ENCODE assay signal across 16 cellular contexts in genomic region chr7:94376281-94376680, GRCh38. TPM values are rescaled to one million over a fixed set of nuclear protein-coding genes. Genes with fewer than 3 reads are reported as not detected.
DNase-seq lines count a peak whose midpoint lies in the region; TF ChIP-seq lines count a peak whose summit lies in the region.
"Had no signal": no experiment of that assay in that cellular context is flagged by ENCODE, and none has a peak within 500 bp of the region (broad histone marks: within the 10 kb centered on the region; RNA-seq: fewer than 3 reads in every experiment).

No MANE protein-coding gene starts in this region.

- H3K4me1 Mint-ChIP-seq in HFFc6 (ENCODE audit: low read depth), result peaks cover 71% of the 10 kb centered on the region
- peaks cover 64% of the 10 kb centered on the region for H3K4me1 Mint-ChIP-seq in chondrocyte (ENCODE audit: low read depth)
- H3K4me1 Mint-ChIP-seq in mesothelial cell of epicardium, result peaks cover 43% of the 10 kb centered on the region
- H3K4me1 Mint-ChIP-seq: memory B cell had no signal

- H3K27me3 ChIP-seq in smooth muscle cell (ENCODE audit: low read depth), result no peaks in the 10 kb centered on the region

- H2AFZ ChIP-seq in smooth muscle cell (ENCODE audit: low read depth), result no peak overlapping the region

- H3K27me3 Mint-ChIP-seq in HFFc6 (ENCODE audit: insufficient read depth) (no peaks in the 10 kb centered on the region), chondrocyte (ENCODE audit: low read depth) (no peaks in the 10 kb centered on the region), mesothelial cell of epicardium (ENCODE audit: low read depth) (no peaks in the 10 kb centered on the region)

- no peaks in the 10 kb centered on the region for H4K20me1 ChIP-seq in smooth muscle cell (ENCODE audit: low read depth)

- H3K4me2 ChIP-seq in smooth muscle cell, result peak overlapping the region; percentile 89

- H3K36me3 ChIP-seq in smooth muscle cell (ENCODE audit: low read depth), result no peaks in the 10 kb centered on the region

- peak overlapping the region; percentile 49 for H3K4me3 ChIP-seq in smooth muscle cell

- H3K27ac Mint-ChIP-seq in HFFc6 (peak overlapping the region; percentile 92), chondrocyte (ENCODE audit: unreplicated experiment) (peak overlapping the region; percentile 90), mesothelial cell of epicardium (peak overlapping the region; percentile 90)
- H3K27ac Mint-ChIP-seq: memory B cell; T-helper 1 cell treated with Interleukin-12 subunit alpha and Interleukin-12 subunit beta and Interleukin-4 antibody, amounts not matched to agents 30 μg/mL and 1 μg/mL, for 36 hours had no signal

- H3K4me3 Mint-ChIP-seq in HFFc6, result peak overlapping the region; percentile 87
- peak overlapping the region; percentile 35 for H3K4me3 Mint-ChIP-seq in chondrocyte (ENCODE audit: unreplicated experiment)
- no peak overlapping the region for H3K4me3 Mint-ChIP-seq in mesothelial cell of epicardium
- H3K4me3 Mint-ChIP-seq: memory B cell; T-helper 1 cell treated with Interleukin-12 subunit alpha and Interleukin-12 subunit beta and Interleukin-4 antibody, amounts not matched to agents 30 μg/mL and 1 μg/mL, for 36 hours had no signal

- H3K27ac ChIP-seq in smooth muscle cell (ENCODE audit: low read depth), result peak overlapping the region; percentile 100

- no peak for TF ChIP-seq CTCF in HFFc6 (IDR thresholded peaks at IDR 0.05)
- no peak for TF ChIP-seq CTCF in chondrocyte (IDR thresholded peaks at IDR 0.05)
- no peak for TF ChIP-seq CTCF in mesothelial cell of epicardium (IDR thresholded peaks at IDR 0.05; ENCODE audit: unreplicated experiment)
- TF ChIP-seq CTCF in smooth muscle cell (IDR thresholded peaks at IDR 0.05; ENCODE audit: borderline replicate concordance, insufficient read depth, poor library complexity, severe bottlenecking), result no peak

- 38% methylated on average over 1 of the region's 1 CpG for WGBS in smooth muscle cell (ENCODE audit: low lambda C conversion rate)

- H3K36me3 Mint-ChIP-seq in HFFc6 (ENCODE audit: low read depth) (peaks cover 24% of the 10 kb centered on the region), chondrocyte (ENCODE audit: low read depth) (peaks cover 3% of the 10 kb centered on the region), mesothelial cell of epicardium (peaks cover 4% of the 10 kb centered on the region)
- H3K36me3 Mint-ChIP-seq: memory B cell had no signal

- H3F3A ChIP-seq in smooth muscle cell (ENCODE audit: low read depth), result peaks cover 27% of the 10 kb centered on the region

- peaks cover 30% of the 10 kb centered on the region for H3K4me1 ChIP-seq in smooth muscle cell (ENCODE audit: low read depth)

- H3K79me2 ChIP-seq in smooth muscle cell (ENCODE audit: low read depth), result peaks cover 26% of the 10 kb centered on the region

- no peaks in the 10 kb centered on the region for H3K9me3 ChIP-seq in smooth muscle cell (replicated peaks; ENCODE audit: low read depth)

- DNase-seq in HFFc6, result no peak
- no peak for DNase-seq in chondrocyte (ENCODE audit: low spot score)
- DNase-seq in mesothelial cell of epicardium (ENCODE audit: low spot score in 2 of 2, unreplicated experiment in 2 of 2), result no peak
- no peak for DNase-seq in smooth muscle cell (lab: John Stamatoyannopoulos, UW; ENCODE audit: unreplicated experiment)
- no peak for DNase-seq in NCI-H1105 treated with DMSO at 0.1 percent for 48 hours (lab: John Stamatoyannopoulos, UW)
- no peak for DNase-seq in DMS153 treated with DMSO at 0.1 percent for 48 hours (lab: John Stamatoyannopoulos, UW; ENCODE audit: unreplicated experiment)
- no peak for DNase-seq in hypothalamus (lab: John Stamatoyannopoulos, UW)
- no peak for DNase-seq in H4 (ENCODE audit: low spot score)
- DNase-seq: activated CD8-positive, alpha-beta memory T cell treated with anti-CD3 and anti-CD28 coated beads, Interleukin-2, amount 50 U/mL, for 48 hours; KG1; NCI-H1092 treated with DMSO at 0.1 percent for 48 hours; NCI-H2171 treated with DMSO at 0.1 percent for 48 hours; nucleus accumbens; stimulated activated CD4-positive, alpha-beta T cell treated with anti-CD3 and anti-CD28 coated beads, Interleukin-12 subunit alpha, Interleukin-12 subunit beta, amount 100 ng/mL, for 4 hours had no signal

- H3K9me3 Mint-ChIP-seq in HFFc6, result no peaks in the 10 kb centered on the region
- H3K9me3 Mint-ChIP-seq in chondrocyte (ENCODE audit: low read depth), result peaks cover 3% of the 10 kb centered on the region
- peaks cover 12% of the 10 kb centered on the region for H3K9me3 Mint-ChIP-seq in mesothelial cell of epicardium
- H3K9me3 Mint-ChIP-seq: memory B cell; T-helper 1 cell treated with Interleukin-12 subunit alpha and Interleukin-12 subunit beta and Interleukin-4 antibody, amounts not matched to agents 30 μg/mL and 1 μg/mL, for 36 hours had no signal

- peak overlapping the region; percentile 41 for H3K9ac ChIP-seq in smooth muscle cell (ENCODE audit: low read depth)

RNA-seq across cellular contexts. Expression of gene COL1A2, which starts 18.4 kb away (rescaled TPM):
- total RNA-seq in HFFc6 (2021; fragmentation: NEBNext Ultra II Directional; extraction: Animal tissue kit (Norgen Biotek cat#: 25700)), result 1,000 to 10,000 TPM; 3,728 to 6,317 (median 3,918) TPM
- 11,901 to 12,433 TPM (median 12,302 TPM) in 3 replicates for total RNA-seq in chondrocyte
- total RNA-seq in mesothelial cell of epicardium, result 2,538 to 2,739 TPM (median 2,734 TPM) in 3 replicates
- 4,221 and 4,749 TPM in 2 replicates for total RNA-seq in smooth muscle cell
- polyA plus RNA-seq in smooth muscle cell, result 7,069 and 10,006 TPM in 2 replicates
- total RNA-seq in H4 (2014; rRNA removed; shearing (Covaris generic)), result 0.46 and 2.2 TPM in 2 replicates

Comparison
In these comparisons a context has a peak if more than half of its experiments do, and no peak if none do; other contexts are left out.
1. RNA of gene COL1A2, which starts 18.4 kb away (total RNA-seq): 11,901 to 12,433 TPM in chondrocyte, 4,221 to 4,749 TPM in smooth muscle cell, 3,728 to 6,317 TPM in HFFc6 and 2,538 to 2,739 TPM in mesothelial cell of epicardium; 0.46 to 2.2 TPM in H4; every median in the first group is over 100 times any median in the second.
2. Peak in every context shown above with its lines, with median percentiles within 50 percentile points of each other: H3K27ac Mint-ChIP-seq.